9 cellular contexts compared by ENCODE assay signal in genomic region chrX:103919336-103919682, GRCh38. TPM values are rescaled to one million over a fixed set of nuclear protein-coding genes. Genes with fewer than 3 reads are reported as not detected.
A peak's percentile ranks its signal among the peaks of the same experiment; 100 is the strongest.
DNase-seq lines count a peak whose midpoint lies in the region; ATAC-seq and TF ChIP-seq lines count a peak whose summit lies in the region.
"Had no signal": no experiment of that assay in that cellular context is flagged by ENCODE, and none has a peak within 500 bp of the region (broad histone marks: within the 10 kb centered on the region; RNA-seq: fewer than 3 reads in every experiment).

No MANE protein-coding gene starts in this region.

- H3K9ac ChIP-seq in stomach smooth muscle (ENCODE audit: low read length in 2 of 2) = peak overlapping the region; percentile 60 to 66

- peak overlapping the region; percentile 71 to 77 for H3K4me3 ChIP-seq in stomach smooth muscle (ENCODE audit: low read length in 2 of 2)

- H3K4me3 Mint-ChIP-seq in chondrocyte (ENCODE audit: unreplicated experiment) = peak overlapping the region; percentile 86

- ATAC-seq in GM21390 (IDR thresholded peaks at IDR 0.05; ENCODE audit: unreplicated experiment) = peak; percentile 35
- peak; percentile 31 for ATAC-seq in HG03565 (IDR thresholded peaks at IDR 0.05; ENCODE audit: unreplicated experiment)

- in situ Hi-C loops in G401 (cut with HindIII; ENCODE audit: low sequenced_read_pairs) = no loop called here

- peak; percentile 64 for TF ChIP-seq CTCF in chondrocyte (IDR thresholded peaks at IDR 0.05)

- no peaks in the 10 kb centered on the region for H3K27me3 Mint-ChIP-seq in chondrocyte (ENCODE audit: low read depth)

- peaks cover 0 to 3% of the 10 kb centered on the region in 2 donors for H3K9me3 ChIP-seq in stomach smooth muscle (ENCODE audit: control insufficient read depth in 2 of 2, low read length in 2 of 2)

- H3K27ac Mint-ChIP-seq in chondrocyte (ENCODE audit: unreplicated experiment) = peak overlapping the region; percentile 91

- H3K27ac ChIP-seq in layer of hippocampus (ENCODE audit: low read depth, low read length) = peak overlapping the region; percentile 10
- H3K27ac ChIP-seq in stomach smooth muscle (ENCODE audit: low read length) = peak overlapping the region; percentile 69
- H3K27ac ChIP-seq: epithelial cell of prostate had no signal

- no peaks in the 10 kb centered on the region for H3K36me3 ChIP-seq in stomach smooth muscle (ENCODE audit: control insufficient read depth in 2 of 2, insufficient read depth in 2 of 2, low read length in 2 of 2)

- DNase-seq in G401 (ENCODE audit: low spot score) = peak; percentile 58
- DNase-seq in RPMI8226 = peak; percentile 60
- DNase-seq in chondrocyte (ENCODE audit: low spot score) = no peak
- DNase-seq in GF-D8 (lab: John Stamatoyannopoulos, UW) = no peak

- H3K27me3 ChIP-seq in layer of hippocampus (ENCODE audit: control insufficient read depth, insufficient read depth, low read length) (no peaks in the 10 kb centered on the region), stomach smooth muscle (ENCODE audit: control insufficient read depth in 1 of 2, insufficient read depth in 2 of 2, low read length in 2 of 2) (peaks cover 0 to 6% of the 10 kb centered on the region in 2 donors)

- H3K9me3 Mint-ChIP-seq in chondrocyte (ENCODE audit: low read depth) = peaks cover 2% of the 10 kb centered on the region

- peaks cover 7% of the 10 kb centered on the region for H3K4me1 Mint-ChIP-seq in chondrocyte (ENCODE audit: low read depth)

- no peaks in the 10 kb centered on the region for H3K36me3 Mint-ChIP-seq in chondrocyte (ENCODE audit: low read depth)

- H3K4me1 ChIP-seq in stomach smooth muscle (ENCODE audit: control insufficient read depth, insufficient read depth, low read length) = peaks cover 4% of the 10 kb centered on the region

RNA-seq across cellular contexts. Expression of gene TMSB15B, which starts 43.1 kb away (rescaled TPM):
- not detected in 2 replicates for total RNA-seq in G401 (2014; rRNA removed; shearing (Covaris generic))
- 6.8 to 12.5 TPM (median 9.7 TPM) in 3 replicates for total RNA-seq in chondrocyte

Comparison
In these comparisons a context has a peak if more than half of its experiments do, and no peak if none do; other contexts are left out.
1. DNase-seq: peak in G401 (single experiment) and RPMI8226 (single experiment); none in chondrocyte (single experiment) and GF-D8 (single experiment).